20 cellular contexts compared by ENCODE assay signal in the genomic region with DNA sequence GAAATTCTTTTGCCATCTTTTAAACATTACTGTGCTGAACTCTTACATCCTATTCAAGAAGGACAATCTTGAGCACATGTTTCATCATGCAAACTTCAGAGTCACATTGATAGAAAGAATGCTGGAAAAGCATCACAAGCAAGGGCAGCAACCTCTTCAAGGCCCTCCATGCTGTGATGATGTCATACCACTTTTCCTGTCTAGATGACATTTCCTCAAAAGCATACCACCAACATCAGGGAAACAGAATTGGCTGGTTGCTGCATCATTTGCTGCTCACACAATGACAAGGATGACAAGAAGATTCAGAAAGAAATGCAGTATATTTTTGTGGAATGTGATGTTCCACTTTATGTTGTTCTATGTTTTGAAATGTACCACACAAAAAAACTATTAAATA. TPM values are rescaled to one million over a fixed set of nuclear protein-coding genes. Genes with fewer than 3 reads are reported as not detected.
A peak's percentile ranks its signal among the peaks of the same experiment; 100 is the strongest.
DNase-seq lines count a peak whose midpoint lies in the region; ATAC-seq, FAIRE-seq and TF ChIP-seq lines count a peak whose summit lies in the region.
"Had no signal": no experiment of that assay in that cellular context is flagged by ENCODE, and none has a peak within 500 bp of the region (broad histone marks: within the 10 kb centered on the region; RNA-seq: fewer than 3 reads in every experiment).

No MANE protein-coding gene starts in this region.

- no peak overlapping the region for H3K4me3 ChIP-seq in K562
- H3K4me3 ChIP-seq: BLaER1, GM12878 had no signal

- no peaks in the 10 kb centered on the region for H3K9me1 ChIP-seq in K562 (ENCODE audit: control insufficient read depth, insufficient read depth, low read length)

- in situ Hi-C loops in KBM-7 (cut with MboI; ENCODE audit: low pct_unique_long_range_greater_than_20kb, low sequenced_read_pairs), result no loop called here
- in situ Hi-C loops in K562 (cut with MboI), result no loop called here

- no peak overlapping the region for H3K9ac ChIP-seq in K562 (ENCODE audit: insufficient read depth in 1 of 2, low read depth in 2 of 2, low read length in 2 of 2)
- H3K9ac ChIP-seq: BLaER1 had no signal

- no peak for TF ChIP-seq POLR2A in K562 (conservative IDR thresholded peaks at IDR 0.05)

- no peaks in the 10 kb centered on the region for H3K27me3 ChIP-seq in K562 (ENCODE audit: control insufficient read depth in 2 of 2, insufficient read depth in 2 of 2, low read length in 2 of 2)
- H3K27me3 ChIP-seq: BLaER1 had no signal

- no peak overlapping the region for H3K27ac ChIP-seq in K562 (ENCODE audit: extremely low read depth, low read depth, low read length)
- H3K27ac ChIP-seq: BLaER1 had no signal

- no peak overlapping the region for H2AFZ ChIP-seq in K562 (ENCODE audit: low read depth, low read length)

- H3K9me3 ChIP-seq in K562 (replicated peaks; ENCODE audit: control insufficient read depth, insufficient read depth, low read depth, low read length), result no peaks in the 10 kb centered on the region
- H3K9me3 ChIP-seq: BLaER1 had no signal

- no peaks in the 10 kb centered on the region for H3K36me3 ChIP-seq in K562 (ENCODE audit: control insufficient read depth, insufficient read depth, low read length)
- H3K36me3 ChIP-seq: BLaER1 had no signal

- FAIRE-seq in K562 (lab: Jason Lieb, UNC), result no peak
- FAIRE-seq: GM12878 had no signal

- H4K20me1 ChIP-seq in K562 (replicated peaks; ENCODE audit: control insufficient read depth, insufficient read depth, low read length), result no peaks in the 10 kb centered on the region
- H4K20me1 ChIP-seq: BLaER1 had no signal

- H3K4me1 ChIP-seq in K562 (replicated peaks in 1 of 2; ENCODE audit: control insufficient read depth in 2 of 2, insufficient read depth in 2 of 2, low read length in 2 of 2), result no peaks in the 10 kb centered on the region

- no TSS peak for BruUV-seq in K562 (replicated peaks; lab: Mats Ljungman, UMichigan)

- ATAC-seq in K562 (no peak), HG02970 (IDR thresholded peaks at IDR 0.05; ENCODE audit: low FRiP score, unreplicated experiment) (no peak)
- ATAC-seq: GM12878, HCT116 had no signal

- no peak for TF ChIP-seq EP300 in K562 (IDR thresholded peaks at IDR 0.05; ENCODE audit: low read length)

- no peak for TF ChIP-seq CTCF in K562 (IDR thresholded peaks at IDR 0.05 in 2 of 3, conservative IDR thresholded peaks at IDR 0.05 in 1 of 3; ENCODE audit: insufficient read depth in 2 of 3, low read depth in 1 of 3, low read length in 3 of 3)

- CTCF ChIA-PET in K562 (lab: Yijun Ruan, JAX; ENCODE audit: low intra/inter-chr PET ratio), result no interaction called here

- no peak for TF ChIP-seq RAD21 in K562 (CRISPR knock-in tag; conservative IDR thresholded peaks at IDR 0.05 in 1 of 2, IDR thresholded peaks at IDR 0.05 in 1 of 2)

- H3K79me2 ChIP-seq in K562 (ENCODE audit: control insufficient read depth, insufficient read depth, low read length), result no peaks in the 10 kb centered on the region

- intact Hi-C loops in K562 (cut with micrococcal nuclease), result no loop called here

- peak; percentile 12 for DNase-seq in NCI-H510A treated with DMSO at 0.1 percent for 48 hours (lab: John Stamatoyannopoulos, UW)
- no peak for DNase-seq in NCI-H510A (lab: John Stamatoyannopoulos, UW)
- peak; percentile 38 for DNase-seq in KBM-7
- DNase-seq in K562 (ENCODE audit: extremely low read depth in 1 of 4, low spot score in 3 of 4), result no peak
- DNase-seq in NCI-H128 (lab: John Stamatoyannopoulos, UW; ENCODE audit: unreplicated experiment), result no peak
- no peak for DNase-seq in stimulated activated naive CD4-positive, alpha-beta T cell treated with Interleukin-2 at 50 U/mL for 16 hours (lab: John Stamatoyannopoulos, UW)
- DNase-seq: 8988T; CD4-positive, alpha-beta memory T cell; DMS153; DND-41; EL; GOT3; H7 had no signal

- POLR2A ChIA-PET in K562 (lab: Yijun Ruan, JAX), result no interaction called here

- H3K4me2 ChIP-seq in K562 (ENCODE audit: insufficient read depth, low read length), result no peak overlapping the region
- H3K4me2 ChIP-seq: BLaER1 had no signal

TF ChIP-seq in K562, 482 proteins besides CTCF, POLR2A, EP300 and RAD21:
- TF ChIP-seq CEBPG (CRISPR knock-in tag; IDR thresholded peaks at IDR 0.05) (no peak), CEBPG (tag; conservative IDR thresholded peaks at IDR 0.05 in 1 of 2, IDR thresholded peaks at IDR 0.05 in 1 of 2) (0 out of 4 replicates have a peak, but pooled peaks of 1 of the 2 experiments have one; percentile 42), TRIM28 (IDR thresholded peaks at IDR 0.05) (no peak)
- TF ChIP-seq, protein P1, sequence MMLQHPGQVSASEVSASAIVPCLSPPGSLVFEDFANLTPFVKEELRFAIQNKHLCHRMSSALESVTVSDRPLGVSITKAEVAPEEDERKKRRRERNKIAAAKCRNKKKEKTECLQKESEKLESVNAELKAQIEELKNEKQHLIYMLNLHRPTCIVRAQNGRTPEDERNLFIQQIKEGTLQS (IDR thresholded peaks at IDR 0.05), result peak; percentile 69
- TF ChIP-seq, protein P1 (CRISPR knock-in tag; conservative IDR thresholded peaks at IDR 0.05), result no peak

RNA-seq across cellular contexts. Expression of gene CYP2C8, which starts 37.6 kb away (rescaled TPM):
- not detected in 2 replicates for total RNA-seq in K562 (2011; cell fraction: chromatin; rRNA removed; ENCODE audit: low replicate concordance)
- total RNA-seq in K562 (2011; cell fraction: nucleolus; rRNA removed), result not detected in 2 replicates
- not detected in 2 replicates for total RNA-seq in K562 (2011; cell fraction: nucleoplasm; rRNA removed)
- 0.09 TPM in 1 of 2 replicates, not detected in the other for total RNA-seq in K562 (2014; rRNA removed)
- 0.11 TPM in 1 of 2 replicates, not detected in the other for total RNA-seq in K562 (2014; rRNA removed; fragmentation: Illumina TruSeq; extraction: Trizol)
- not detected in 2 replicates for total RNA-seq in K562 (2015; rRNA removed; fragmentation: Illumina TruSeq; extraction: Trizol)
- 0.16 and 0.49 TPM in 2 replicates for total RNA-seq in K562 (2021)
- 0.07 TPM in 1 of 2 replicates, not detected in the other for polyA plus RNA-seq in K562 (2011; rRNA removed)
- polyA plus RNA-seq in K562 (2011; cell fraction: cytosol; rRNA removed), result not detected in 2 replicates
- polyA plus RNA-seq in K562 (2011; cell fraction: nucleus; rRNA removed), result 0.20 TPM in 2 replicates
- polyA plus RNA-seq in K562 (2012), result not detected in 2 replicates
- 0.06 TPM in 1 of 2 replicates, not detected in the other for polyA plus RNA-seq in K562 (2014; fragmentation: Illumina TruSeq; extraction: Trizol)
- not detected for polyA plus RNA-seq in K562 (2014; fragmentation: Nextera tagmentation; extraction: Ambion mirVana)
- not detected in 2 replicates for polyA plus RNA-seq in K562 (2014; rRNA removed)
- not detected in 2 replicates for polyA minus RNA-seq in K562 (2011; rRNA and poly(A)+ RNA removed)
- not detected in 2 replicates for polyA minus RNA-seq in K562 (2011; cell fraction: cytosol; rRNA and poly(A)+ RNA removed)
- not detected in 2 replicates for polyA minus RNA-seq in K562 (2011; cell fraction: nucleus; rRNA and poly(A)+ RNA removed)
- total RNA-seq: A673; CD4-positive, alpha-beta memory T cell; G401 had no signal
- polyA plus RNA-seq: CD14-positive monocyte; CD4-positive, alpha-beta memory T cell had no signal

Comparison
In these comparisons a context has a peak if more than half of its experiments do, and no peak if none do; other contexts are left out.
1. DNase-seq: peak in NCI-H510A treated with DMSO at 0.1 percent for 48 hours (single experiment) and KBM-7 (single experiment); none in NCI-H510A (single experiment), K562 (0 of 4), NCI-H128 (single experiment) and stimulated activated naive CD4-positive, alpha-beta T cell treated with Interleukin-2 at 50 U/mL for 16 hours (single experiment).